ENCODE assay signal across 13 cellular contexts in genomic region chr5:159061834-159062530, GRCh38. TPM values are rescaled to one million over a fixed set of nuclear protein-coding genes. Genes with fewer than 3 reads are reported as not detected.
A peak's percentile ranks its signal among the peaks of the same experiment; 100 is the strongest.
DNase-seq lines count a peak whose midpoint lies in the region; ATAC-seq, FAIRE-seq and TF ChIP-seq lines count a peak whose summit lies in the region.
"Had no signal": no experiment of that assay in that cellular context is flagged by ENCODE, and none has a peak within 500 bp of the region (broad histone marks: within the 10 kb centered on the region; RNA-seq: fewer than 3 reads in every experiment).

No MANE protein-coding gene starts in this region.

- H3K9me3 ChIP-seq in IMR-90 (ENCODE audit: control insufficient read depth, insufficient read depth, low read length) (no peaks in the 10 kb centered on the region), mesenchymal stem cell (ENCODE audit: control insufficient read depth, low read length) (no peaks in the 10 kb centered on the region), thoracic aorta (no peaks in the 10 kb centered on the region)

- H3K27me3 ChIP-seq in IMR-90 (ENCODE audit: control insufficient read depth, insufficient read depth, low read length) = no peaks in the 10 kb centered on the region
- H3K27me3 ChIP-seq in mesenchymal stem cell (ENCODE audit: control insufficient read depth in 1 of 2, insufficient read depth in 1 of 2, low read length in 2 of 2) = no peaks in the 10 kb centered on the region
- H3K27me3 ChIP-seq in thoracic aorta (replicated peaks; ENCODE audit: insufficient read depth) = no peaks in the 10 kb centered on the region

- H3K14ac ChIP-seq in IMR-90 (replicated peaks; ENCODE audit: low read depth, low read length) (no peak overlapping the region), mesenchymal stem cell (ENCODE audit: low read length in 2 of 2) (no peak overlapping the region)

- TF ChIP-seq CTCF in IMR-90 (conservative IDR thresholded peaks at IDR 0.05; ENCODE audit: low read depth, low read length) (no peak), coronary artery (IDR thresholded peaks at IDR 0.05) (no peak), thoracic aorta (IDR thresholded peaks at IDR 0.05) (no peak)

- H2AFZ ChIP-seq in IMR-90 (replicated peaks; ENCODE audit: low read length, poor library complexity) (peak overlapping the region; percentile 80), mesenchymal stem cell (ENCODE audit: low read depth, low read length) (no peak overlapping the region)

- H3K4me2 ChIP-seq in IMR-90 (ENCODE audit: low read depth, low read length) (peak overlapping the region; percentile 20; the same call in 1 of the 2 replicates), mesenchymal stem cell (ENCODE audit: low read length, poor library complexity, severe bottlenecking) (peak overlapping the region; percentile 19)

- in situ Hi-C loops in IMR-90 (cut with MboI; ENCODE audit: low sequenced_read_pairs) = no loop called here

- FAIRE-seq in GM12891 (lab: Jason Lieb, UNC) = no peak
- FAIRE-seq: bronchial epithelial cell, G401.6 had no signal

- H3K4ac ChIP-seq in IMR-90 (ENCODE audit: low read depth, low read length) (no peak overlapping the region), mesenchymal stem cell (ENCODE audit: low read depth in 1 of 2, low read length in 2 of 2) (peak overlapping the region in 1 of 2 experiments; percentile 27)

- H3K56ac ChIP-seq in IMR-90 (ENCODE audit: extremely low read depth, insufficient read depth, low read length) = no peak overlapping the region

- H3K9me1 ChIP-seq in IMR-90 (ENCODE audit: insufficient read depth, low read length) = 0 out of 2 replicates have a peak, but pooled peaks cover 5% of the 10 kb centered on the region

- H3K4me3 ChIP-seq in IMR-90 (ENCODE audit: insufficient read depth, low read depth, low read length) = no peak overlapping the region
- peak overlapping the region; percentile 53 for H3K4me3 ChIP-seq in coronary artery
- peak overlapping the region in 1 of 2 experiments; percentile 62 for H3K4me3 ChIP-seq in mesenchymal stem cell (ENCODE audit: insufficient read depth in 1 of 2, low read depth in 1 of 2, low read length in 2 of 2)
- H3K4me3 ChIP-seq in thoracic aorta = peak overlapping the region; percentile 63

- BruUV-seq in IMR-90 (replicated peaks; lab: Mats Ljungman, UMichigan) = no TSS peak

- H2BK20ac ChIP-seq in IMR-90 (ENCODE audit: low read depth, low read length) = peak overlapping the region; percentile 5; the same call in 1 of the 2 replicates

- H2BK120ac ChIP-seq in IMR-90 (ENCODE audit: low read depth, low read length) (0 out of 2 replicates have a peak overlapping the region, but pooled peaks have one; percentile 4), mesenchymal stem cell (ENCODE audit: low read depth, low read length) (no peak overlapping the region)

- H2BK5ac ChIP-seq in IMR-90 (ENCODE audit: low read depth, low read length, poor library complexity, severe bottlenecking) (no peak overlapping the region), mesenchymal stem cell (ENCODE audit: low read depth, low read length, poor library complexity, severe bottlenecking) (no peak overlapping the region)

- POLR2A ChIA-PET in IMR-90 (lab: Charles Lee; ENCODE audit: unreplicated experiment) = no interaction called here

- H3K4me1 ChIP-seq in IMR-90 (ENCODE audit: control insufficient read depth, insufficient read depth, low read length) (peaks cover 4% of the 10 kb centered on the region; the same call in 1 of the 2 replicates), mesenchymal stem cell (ENCODE audit: control insufficient read depth, insufficient read depth, low read depth, low read length) (peaks cover 3% of the 10 kb centered on the region), thoracic aorta (ENCODE audit: control insufficient read depth in 1 of 2, low read depth in 2 of 2) (peaks cover 35 to 53% of the 10 kb centered on the region in 2 donors)

- no peak overlapping the region for H2AK9ac ChIP-seq in IMR-90 (replicated peaks; ENCODE audit: low read depth, low read length, poor library complexity)

- H3K79me1 ChIP-seq in IMR-90 (ENCODE audit: low read depth in 1 of 2, low read length in 2 of 2) (no peaks in the 10 kb centered on the region), mesenchymal stem cell (replicated peaks; ENCODE audit: low read length, poor library complexity, severe bottlenecking) (no peaks in the 10 kb centered on the region)

- no peak overlapping the region for H3K27ac ChIP-seq in IMR-90 (ENCODE audit: insufficient read depth, low read length)
- peak overlapping the region; percentile 69 to 77 for H3K27ac ChIP-seq in coronary artery
- H3K27ac ChIP-seq in mesenchymal stem cell (ENCODE audit: low read length, poor library complexity, severe bottlenecking) = no peak overlapping the region
- H3K27ac ChIP-seq in thoracic aorta = peak overlapping the region; percentile 84 to 87

- H3K23ac ChIP-seq in IMR-90 (ENCODE audit: low read depth, low read length) (peak overlapping the region; percentile 34; the same call in 1 of the 2 replicates), mesenchymal stem cell (ENCODE audit: low read length in 2 of 2) (no peak overlapping the region)

- H3K18ac ChIP-seq in IMR-90 (ENCODE audit: low read depth, low read length) (no peak overlapping the region), mesenchymal stem cell (ENCODE audit: low read depth in 1 of 2, low read length in 2 of 2) (peak overlapping the region in 1 of 2 experiments; percentile 78)

- no peak overlapping the region for H3K9ac ChIP-seq in IMR-90 (ENCODE audit: low read depth, low read length)
- peak overlapping the region; percentile 90 for H3K9ac ChIP-seq in mesenchymal stem cell (ENCODE audit: low read length)

- no peaks in the 10 kb centered on the region for H3K36me3 ChIP-seq in IMR-90 (ENCODE audit: control insufficient read depth, insufficient read depth, low read length)
- H3K36me3 ChIP-seq in mesenchymal stem cell (ENCODE audit: control insufficient read depth in 1 of 2, insufficient read depth in 2 of 2, low read depth in 1 of 2, low read length in 2 of 2) = peaks cover 0 to 33% of the 10 kb centered on the region in 2 experiments
- H3K36me3 ChIP-seq in thoracic aorta = no peaks in the 10 kb centered on the region

- TF ChIP-seq POLR2A in IMR-90 (IDR thresholded peaks at IDR 0.05; ENCODE audit: low read depth, low read length) (no peak), GM12891 (IDR thresholded peaks at IDR 0.05; ENCODE audit: low read depth, low read length) (no peak)

- intact Hi-C loops in IMR-90 (cut with micrococcal nuclease) = no loop called here

- H4K20me1 ChIP-seq in IMR-90 (ENCODE audit: insufficient read depth, low read length) = no peaks in the 10 kb centered on the region

- H4K5ac ChIP-seq in IMR-90 (ENCODE audit: low read depth, low read length) = no peak overlapping the region

- CTCF ChIA-PET in IMR-90 (lab: Yijun Ruan, JAX) = interaction anchor here (0.5 to 1.7 kb wide), 4 partner anchors 9 to 366 kb away, joined by 3 to 4 read pairs (median 3); no protein-coding TSS in a partner anchor

- dilution Hi-C loops in IMR-90 (cut with HindIII; ENCODE audit: low sequenced_read_pairs, unreplicated experiment) = no loop called here

- peak overlapping the region in 1 of 2 experiments; percentile 1 for H2BK12ac ChIP-seq in mesenchymal stem cell (ENCODE audit: low read length in 2 of 2)

- H4K8ac ChIP-seq in IMR-90 (ENCODE audit: low read depth in 2 of 2, low read length in 2 of 2) = peak overlapping the region in 1 of 2 experiments; percentile 6; a peak in 1 of 4 replicates
- H4K8ac ChIP-seq in mesenchymal stem cell (ENCODE audit: low read length) = peak overlapping the region; percentile 40

- H2AK5ac ChIP-seq in IMR-90 (ENCODE audit: low read depth, low read length) = no peak overlapping the region
- no peak overlapping the region for H2AK5ac ChIP-seq in mesenchymal stem cell (ENCODE audit: low read length, severe bottlenecking)

- peak overlapping the region; percentile 20; the same call in 1 of the 3 replicates for H2BK15ac ChIP-seq in IMR-90 (ENCODE audit: low read depth, low read length)
- H2BK15ac ChIP-seq in mesenchymal stem cell (ENCODE audit: low read depth, poor library complexity, severe bottlenecking) = no peak overlapping the region

- 40% methylated on average over 1 of the region's 8 CpGs; no CpG with 5 or more reads in 1 of the 2 experiments for WGBS in IMR-90 (ENCODE audit: extremely low coverage in 2 of 2, insufficient read length in 1 of 2), 2 experiments
- WGBS in mesenchymal stem cell = 32% methylated on average over 8 of the region's 8 CpGs

- DNase-seq in IMR-90 (no peak), coronary artery (ENCODE audit: low spot score) (no peak), mesenchymal stem cell (no peak), thoracic aorta (ENCODE audit: low spot score) (no peak), GM12891 (ENCODE audit: insufficient read length, low spot score) (no peak), putamen (ENCODE audit: low spot score) (no peak)
- DNase-seq in activated CD4-positive, alpha-beta T cell treated with anti-CD3 and anti-CD28 coated beads, Interleukin-2, amount 50 U/mL, for 4 hours = no peak
- DNase-seq: activated CD8-positive, alpha-beta memory T cell treated with anti-CD3 and anti-CD28 coated beads, Interleukin-2, amount 50 U/mL, for 48 hours; hypothalamus; posterior cingulate gyrus had no signal

- no peak overlapping the region for H4K91ac ChIP-seq in IMR-90 (ENCODE audit: insufficient read depth, low read depth, low read length)
- no peak overlapping the region for H4K91ac ChIP-seq in mesenchymal stem cell (ENCODE audit: low read length)

- no peak for TF ChIP-seq RAD21 in IMR-90 (IDR thresholded peaks at IDR 0.05; ENCODE audit: low read length)

- ATAC-seq in IMR-90 (ENCODE audit: low read depth) = peak; percentile 22
- ATAC-seq in thoracic aorta (ENCODE audit: insufficient number of reproducible peaks, low FRiP score, low read depth) = no peak
- ATAC-seq in HG02970 (IDR thresholded peaks at IDR 0.05; ENCODE audit: low FRiP score, unreplicated experiment) = no peak

TF ChIP-seq in IMR-90, 13 proteins besides CTCF, POLR2A, EP300 and RAD21 (continues in another document):
- TF ChIP-seq CHD1 (IDR thresholded peaks at IDR 0.05; ENCODE audit: low read depth, low read length) (no peak), RFX5 (IDR thresholded peaks at IDR 0.05; ENCODE audit: low read depth, low read length) (no peak), MXI1 (IDR thresholded peaks at IDR 0.05; ENCODE audit: borderline replicate concordance, low read depth, low read length) (no peak), SMC3 (IDR thresholded peaks at IDR 0.05; ENCODE audit: low read depth, low read length) (no peak)

TF ChIP-seq in GM12891, 5 proteins besides CTCF, POLR2A, EP300 and RAD21 (continues in another document):
- TF ChIP-seq POU2F2 (IDR thresholded peaks at IDR 0.05; ENCODE audit: low read depth, low read length) (no peak), SPI1 (IDR thresholded peaks at IDR 0.05; ENCODE audit: low read depth, low read length) (no peak), PAX5 (IDR thresholded peaks at IDR 0.05; ENCODE audit: insufficient read depth, low read length, severe bottlenecking) (no peak)

RNA-seq across cellular contexts. Expression of gene EBF1, which starts 37.7 kb away (rescaled TPM):
- total RNA-seq in IMR-90 (2012; rRNA removed) (0.56 and 0.90 TPM in 2 replicates), thoracic aorta (10 to 100 TPM; 52.1 to 54.4 TPM)
- 0.89 and 1.1 TPM in 2 replicates for polyA plus RNA-seq in IMR-90 (2012; rRNA removed)
- 0.29 and 0.69 TPM in 2 replicates for polyA plus RNA-seq in IMR-90 (2012; cell fraction: cytosol; rRNA removed)
- polyA plus RNA-seq in IMR-90 (2012; cell fraction: nucleus; rRNA removed; ENCODE audit: low replicate concordance) = 1.7 TPM in 2 replicates
- polyA plus RNA-seq in mesenchymal stem cell (2013, experiment 1 of 2) = 2.7 TPM
- polyA plus RNA-seq in mesenchymal stem cell (2013, experiment 2 of 2) = 2.5 TPM
- polyA plus RNA-seq in GM12891 (2012; ENCODE audit: low read depth, missing spikeins) = 2.8 TPM
- total RNA-seq: bronchial epithelial cell had no signal

Comparison
In these comparisons a context has a peak if more than half of its experiments do, and no peak if none do; other contexts are left out.
1. H3K27ac ChIP-seq: peak in coronary artery (2 of 2) and thoracic aorta (2 of 2); none in IMR-90 (single experiment) and mesenchymal stem cell (single experiment).
2. RNA of gene EBF1, which starts 37.7 kb away (total RNA-seq): 52.1 to 54.4 TPM in thoracic aorta; 0.56 to 0.90 TPM in IMR-90; every median in the first group is over 10 times any median in the second.